8 cellular contexts compared by ENCODE assay signal in the genomic region with DNA sequence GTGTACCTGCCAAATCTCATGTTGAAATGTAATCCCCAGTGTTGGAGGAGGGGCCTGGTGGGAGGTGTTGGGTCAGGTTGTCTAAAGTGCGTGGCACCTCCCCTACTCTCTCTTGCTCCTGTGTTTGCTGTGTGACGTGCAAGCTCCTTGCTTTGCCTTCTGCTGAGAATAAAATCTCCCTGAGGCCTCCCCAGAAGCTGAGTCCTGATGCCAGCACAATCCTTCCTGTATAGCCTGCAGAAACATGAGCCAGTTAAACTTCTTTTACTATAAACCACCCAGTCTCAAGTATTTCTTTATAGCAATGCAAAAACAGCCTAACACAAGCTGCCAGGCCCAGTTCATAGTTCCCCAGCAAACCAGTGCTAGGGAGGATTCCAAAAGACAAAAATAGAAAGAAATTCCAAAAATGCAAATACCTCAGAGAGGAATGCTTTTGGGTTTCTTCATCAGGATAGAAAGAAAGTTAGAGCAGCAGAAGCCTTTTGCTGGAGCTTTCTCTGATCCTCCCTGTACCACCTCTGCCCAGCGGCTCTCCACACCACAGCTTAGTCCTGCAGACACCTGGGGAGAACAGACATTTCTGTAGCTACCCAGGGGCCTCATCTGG. TPM values are rescaled to one million over a fixed set of nuclear protein-coding genes. Genes with fewer than 3 reads are reported as not detected.
DNase-seq lines count a peak whose midpoint lies in the region; ATAC-seq and TF ChIP-seq lines count a peak whose summit lies in the region.

No MANE protein-coding gene starts in this region.

- no peaks in the 10 kb centered on the region for H3K27me3 Mint-ChIP-seq in osteocyte (ENCODE audit: unreplicated experiment)

- H3K4me1 ChIP-seq in SJCRH30, result peaks cover 26% of the 10 kb centered on the region
- peaks cover 0 to 25% (median 7%) of the 10 kb centered on the region in 3 donors for H3K4me1 ChIP-seq in gastroesophageal sphincter

- H3K4me1 Mint-ChIP-seq in osteocyte (ENCODE audit: unreplicated experiment), result peaks cover 18% of the 10 kb centered on the region

- H3K36me3 Mint-ChIP-seq in osteocyte (ENCODE audit: unreplicated experiment), result no peaks in the 10 kb centered on the region

- H3K27ac ChIP-seq in SJCRH30 (peak overlapping the region; percentile 84), gastroesophageal sphincter (peak overlapping the region; percentile 2 to 87 (median 79))

- H3K4me3 ChIP-seq in SJCRH30, result no peak overlapping the region
- H3K4me3 ChIP-seq in gastroesophageal sphincter, result no peak overlapping the region

- peaks cover 4% of the 10 kb centered on the region for H3K9me3 Mint-ChIP-seq in osteocyte (ENCODE audit: unreplicated experiment)

- H3K27me3 ChIP-seq in SJCRH30, result no peaks in the 10 kb centered on the region
- no peaks in the 10 kb centered on the region for H3K27me3 ChIP-seq in gastroesophageal sphincter

- ATAC-seq in gastroesophageal sphincter, result peak; percentile 86
- ATAC-seq in GM21576 (IDR thresholded peaks at IDR 0.05; ENCODE audit: unreplicated experiment), result no peak
- ATAC-seq in GM18909 (IDR thresholded peaks at IDR 0.05; ENCODE audit: poor library complexity, unreplicated experiment), result no peak

- H3K27ac Mint-ChIP-seq in osteocyte (ENCODE audit: unreplicated experiment), result peak overlapping the region; percentile 84

- TF ChIP-seq CTCF in gastroesophageal sphincter (IDR thresholded peaks at IDR 0.05), result no peak
- TF ChIP-seq CTCF in osteocyte (IDR thresholded peaks at IDR 0.05), result no peak

- no peaks in the 10 kb centered on the region for H3K36me3 ChIP-seq in SJCRH30
- H3K36me3 ChIP-seq in gastroesophageal sphincter, result no peaks in the 10 kb centered on the region

- DNase-seq in EH (ENCODE audit: low read depth), result peak; percentile 91
- DNase-seq in SJCRH30, result peak; percentile 29 to 35
- no peak for DNase-seq in osteocyte (ENCODE audit: extremely low spot score, unreplicated experiment)
- DNase-seq in activated naive CD4-positive, alpha-beta T cell (lab: John Stamatoyannopoulos, UW), result no peak
- no peak for DNase-seq in GM19240 (ENCODE audit: insufficient read length, low spot score)

- TF ChIP-seq EP300 in gastroesophageal sphincter (IDR thresholded peaks at IDR 0.05), result no peak

- H3K4me3 Mint-ChIP-seq in osteocyte (ENCODE audit: unreplicated experiment), result no peak overlapping the region

- H3K9me3 ChIP-seq in SJCRH30 (replicated peaks) (peaks cover 3% of the 10 kb centered on the region; the same call in 1 of the 2 replicates), gastroesophageal sphincter (peaks cover 0 to 6% (median 0%) of the 10 kb centered on the region in 3 donors)

- 62 to 66% methylated on average over 3 of the region's 3 CpGs for WGBS in gastroesophageal sphincter (ENCODE audit: low coverage in 1 of 2), 2 donors

- TF ChIP-seq POLR2A in gastroesophageal sphincter (IDR thresholded peaks at IDR 0.05), result no peak

RNA-seq across cellular contexts. Expression of a gene that starts 25.9 kb away (rescaled TPM):
- 179 and 180 TPM in 2 replicates for total RNA-seq in SJCRH30 (2014; rRNA removed; shearing (Covaris generic))
- 100 to 1,000 TPM; 152 to 293 (median 221) TPM for total RNA-seq in gastroesophageal sphincter
- total RNA-seq in osteocyte, result 183 and 193 TPM in 2 replicates

Comparison
In these comparisons a context has a peak if more than half of its experiments do, and no peak if none do; other contexts are left out.
1. DNase-seq: peak in EH (single experiment) and SJCRH30 (2 of 2); none in osteocyte (single experiment), activated naive CD4-positive, alpha-beta T cell (0 of 4) and GM19240 (single experiment).